17 cellular contexts compared by ENCODE assay signal in the genomic region with DNA sequence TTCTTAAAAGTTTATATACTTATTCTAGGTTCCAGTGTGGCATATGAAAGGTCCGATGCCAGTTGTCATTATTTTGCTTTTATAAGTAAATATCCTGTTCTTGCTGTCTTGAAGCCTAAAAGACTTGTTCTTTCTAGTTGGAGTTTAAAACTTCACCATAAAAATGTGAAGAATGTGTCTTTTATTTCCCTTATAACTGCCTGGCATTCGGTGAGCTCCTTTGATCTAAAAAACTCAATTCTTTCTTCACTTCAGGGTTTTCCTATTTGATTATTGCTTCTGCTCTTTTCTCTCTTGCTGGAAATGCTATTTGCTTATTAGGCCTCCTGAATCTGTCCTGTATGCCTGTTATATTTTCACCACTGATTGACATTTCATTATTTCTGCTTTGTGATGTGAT. TPM values are rescaled to one million over a fixed set of nuclear protein-coding genes. Genes with fewer than 3 reads are reported as not detected.
A peak's percentile ranks its signal among the peaks of the same experiment; 100 is the strongest.
DNase-seq lines count a peak whose midpoint lies in the region; ATAC-seq and TF ChIP-seq lines count a peak whose summit lies in the region.
"Had no signal": no experiment of that assay in that cellular context is flagged by ENCODE, and none has a peak within 500 bp of the region (broad histone marks: within the 10 kb centered on the region; RNA-seq: fewer than 3 reads in every experiment).

No MANE protein-coding gene starts in this region.

- TF ChIP-seq CTCF in AG10803 (conservative IDR thresholded peaks at IDR 0.05; ENCODE audit: low read length), result no peak
- TF ChIP-seq CTCF in choroid plexus epithelial cell (conservative IDR thresholded peaks at IDR 0.05; ENCODE audit: low read depth, low read length), result no peak
- no peak for TF ChIP-seq CTCF in mesothelial cell of epicardium (IDR thresholded peaks at IDR 0.05; ENCODE audit: unreplicated experiment)
- no peak for TF ChIP-seq CTCF in heart left ventricle (IDR thresholded peaks at IDR 0.05)

- H3K27ac ChIP-seq in SJSA1 (peak overlapping the region; percentile 58), heart left ventricle (no peak overlapping the region)
- H3K27ac ChIP-seq: C4-2B had no signal

- H3K4me1 ChIP-seq in SJSA1 (replicated peaks) (peaks cover 43% of the 10 kb centered on the region), heart left ventricle (peaks cover 0 to 32% (median 23%) of the 10 kb centered on the region in 12 donors)
- H3K4me1 ChIP-seq: BE2C had no signal

- ATAC-seq in heart left ventricle, result no peak

- H3K27ac Mint-ChIP-seq in mesothelial cell of epicardium, result peak overlapping the region; percentile 41
- H3K27ac Mint-ChIP-seq: IgD-negative memory B cell had no signal

- peaks cover 5% of the 10 kb centered on the region for H3K9me3 Mint-ChIP-seq in mesothelial cell of epicardium

- no peaks in the 10 kb centered on the region for H3K9me3 ChIP-seq in SJSA1 (replicated peaks)
- H3K9me3 ChIP-seq in heart left ventricle, result peaks cover 0 to 6% (median 0%) of the 10 kb centered on the region in 12 donors
- H3K9me3 ChIP-seq: BE2C had no signal

- H3K4me3 ChIP-seq in AG10803 (ENCODE audit: low read length), result no peak overlapping the region
- H3K4me3 ChIP-seq in SJSA1, result no peak overlapping the region
- no peak overlapping the region for H3K4me3 ChIP-seq in choroid plexus epithelial cell (ENCODE audit: low read depth, low read length)
- H3K4me3 ChIP-seq in heart left ventricle, result no peak overlapping the region

- intact Hi-C loops in heart left ventricle (cut with DNase I), result loop anchor here in 7 of 10 donors (10.0 kb wide), 6 partner anchors 120 to 500 kb away; a partner anchor contains a TSS
- intact Hi-C loops in posterior cingulate gyrus (cut with DNase I), result no loop called here

- no peaks in the 10 kb centered on the region for H3K27me3 Mint-ChIP-seq in mesothelial cell of epicardium (ENCODE audit: low read depth)
- H3K27me3 Mint-ChIP-seq: CD4-positive, alpha-beta memory T cell; IgD-negative memory B cell had no signal

- H3K4me3 Mint-ChIP-seq in mesothelial cell of epicardium, result no peak overlapping the region
- H3K4me3 Mint-ChIP-seq: CD4-positive, alpha-beta memory T cell; IgD-negative memory B cell had no signal

- TF ChIP-seq POLR2A in heart left ventricle (IDR thresholded peaks at IDR 0.05), result no peak

- peaks cover 29% of the 10 kb centered on the region for H3K4me1 Mint-ChIP-seq in mesothelial cell of epicardium

- 86 to 92% (median 91%) methylated on average over 2 of the region's 2 CpGs for WGBS in heart left ventricle, 4 donors

- H3K36me3 ChIP-seq in SJSA1 (no peaks in the 10 kb centered on the region), heart left ventricle (no peaks in the 10 kb centered on the region)
- H3K36me3 ChIP-seq: BE2C had no signal

- H3K27me3 ChIP-seq in SJSA1 (replicated peaks) (no peaks in the 10 kb centered on the region), heart left ventricle (no peaks in the 10 kb centered on the region)
- H3K27me3 ChIP-seq: BE2C had no signal

- DNase-seq in AG10803 (ENCODE audit: low read depth), result peak; percentile 35
- peak in 1 of 2 experiments; percentile 53 for DNase-seq in SJSA1 (ENCODE audit: low read depth in 1 of 2, low spot score in 2 of 2)
- DNase-seq in choroid plexus epithelial cell (ENCODE audit: low read depth), result peak; percentile 35
- DNase-seq in mesothelial cell of epicardium (ENCODE audit: low spot score in 2 of 2, unreplicated experiment in 2 of 2), result no peak
- no peak for DNase-seq in iPS-NIHi7 (ENCODE audit: extremely low spot score)
- no peak for DNase-seq in heart left ventricle
- DNase-seq in posterior cingulate gyrus, result no peak
- no peak for DNase-seq in activated naive CD4-positive, alpha-beta T cell (lab: John Stamatoyannopoulos, UW)
- DNase-seq: BE2C; CD4-positive, alpha-beta memory T cell; DMS79; EL; H7 had no signal

- no peaks in the 10 kb centered on the region for H3K36me3 Mint-ChIP-seq in mesothelial cell of epicardium
- H3K36me3 Mint-ChIP-seq: IgD-negative memory B cell had no signal

RNA-seq across cellular contexts. Expression of a gene that starts 51.6 kb away (rescaled TPM):
- total RNA-seq in SJSA1 (2014; rRNA removed; shearing (Covaris generic)), result not detected in 2 replicates
- total RNA-seq in mesothelial cell of epicardium (not detected in 3 replicates), heart left ventricle (under 1 TPM in 1 of 9 donors, not detected in 8; 0.12 TPM)
- under 1 TPM; 0.03 to 0.08 TPM for polyA plus RNA-seq in heart left ventricle
- total RNA-seq: A172; CD4-positive, alpha-beta memory T cell; H7; HT-29 had no signal
- polyA plus RNA-seq: CD4-positive, alpha-beta memory T cell; IgD-negative memory B cell had no signal

Comparison
In these comparisons a context has a peak if more than half of its experiments do, and no peak if none do; other contexts are left out.
1. DNase-seq: peak in AG10803 (single experiment) and choroid plexus epithelial cell (single experiment); none in mesothelial cell of epicardium (0 of 2), iPS-NIHi7 (single experiment), heart left ventricle (0 of 5), posterior cingulate gyrus (0 of 10) and activated naive CD4-positive, alpha-beta T cell (0 of 4).